ENCODE assay signal across 8 cellular contexts in genomic region chr17:17692353-17693252, GRCh38. TPM values are rescaled to one million over a fixed set of nuclear protein-coding genes. Genes with fewer than 3 reads are reported as not detected.
DNase-seq lines count a peak whose midpoint lies in the region; ATAC-seq and TF ChIP-seq lines count a peak whose summit lies in the region.

No MANE protein-coding gene starts in this region.

- H3K27ac ChIP-seq in RWPE2 (ENCODE audit: poor library complexity, severe bottlenecking) (peak overlapping the region; percentile 98), esophagus muscularis mucosa (replicated peaks in 1 of 4) (peak overlapping the region; percentile 95 to 99 (median 97))

- no peak for TF ChIP-seq EP300 in esophagus muscularis mucosa (IDR thresholded peaks at IDR 0.05)

- TF ChIP-seq CTCF in RWPE2 (IDR thresholded peaks at IDR 0.05; ENCODE audit: poor library complexity, severe bottlenecking): no peak
- no peak for TF ChIP-seq CTCF in esophagus muscularis mucosa (IDR thresholded peaks at IDR 0.05)
- TF ChIP-seq CTCF in omental fat pad (IDR thresholded peaks at IDR 0.05): no peak

- no peak for TF ChIP-seq POLR2A in esophagus muscularis mucosa (IDR thresholded peaks at IDR 0.05; ENCODE audit: low read depth)

- H3K4me3 ChIP-seq in RWPE2 (ENCODE audit: severe bottlenecking) (no peak overlapping the region), esophagus muscularis mucosa (no peak overlapping the region), skeletal muscle satellite cell (ENCODE audit: low read length) (no peak overlapping the region)

- H3K4me1 ChIP-seq in RWPE2 (ENCODE audit: insufficient read depth, poor library complexity, severe bottlenecking): peaks cover 75% of the 10 kb centered on the region
- H3K4me1 ChIP-seq in esophagus muscularis mucosa: peaks cover 67 to 90% (median 76%) of the 10 kb centered on the region in 4 donors
- H3K4me1 ChIP-seq in skeletal muscle satellite cell (ENCODE audit: control insufficient read depth, insufficient read depth, low read length): peaks cover 61% of the 10 kb centered on the region

- intact Hi-C loops in esophagus muscularis mucosa (cut with DNase I): no loop called here

- no peak overlapping the region for H3K4me2 ChIP-seq in skeletal muscle satellite cell (ENCODE audit: low read length)

- H3K9me3 ChIP-seq in RWPE2 (ENCODE audit: severe bottlenecking) (no peaks in the 10 kb centered on the region), esophagus muscularis mucosa (no peaks in the 10 kb centered on the region), skeletal muscle satellite cell (replicated peaks; ENCODE audit: low read length) (no peaks in the 10 kb centered on the region)

- ATAC-seq in RWPE2 (ENCODE audit: low read depth): no peak
- ATAC-seq in HG03135 (IDR thresholded peaks at IDR 0.05; ENCODE audit: unreplicated experiment): no peak
- ATAC-seq in omental fat pad (ENCODE audit: low FRiP score): no peak
- ATAC-seq in GM18861 (IDR thresholded peaks at IDR 0.05; ENCODE audit: unreplicated experiment): no peak

- DNase-seq in DMS 273 (lab: John Stamatoyannopoulos, UW; ENCODE audit: unreplicated experiment) (peak; percentile 36), DMS 273 treated with DMSO at 0.1 percent for 48 hours (lab: John Stamatoyannopoulos, UW) (no peak), RWPE2 (ENCODE audit: low spot score) (no peak), esophagus muscularis mucosa (ENCODE audit: extremely low spot score) (no peak), omental fat pad (ENCODE audit: low spot score) (no peak)

- peaks cover 4% of the 10 kb centered on the region for H3K36me3 ChIP-seq in RWPE2 (ENCODE audit: low read depth)
- no peaks in the 10 kb centered on the region for H3K36me3 ChIP-seq in esophagus muscularis mucosa
- H3K36me3 ChIP-seq in skeletal muscle satellite cell (ENCODE audit: insufficient read depth, low read length): no peaks in the 10 kb centered on the region

- H3K27me3 ChIP-seq in RWPE2 (ENCODE audit: insufficient read depth, poor library complexity, severe bottlenecking) (no peaks in the 10 kb centered on the region), esophagus muscularis mucosa (no peaks in the 10 kb centered on the region), skeletal muscle satellite cell (ENCODE audit: control insufficient read depth, insufficient read depth, low read length) (no peaks in the 10 kb centered on the region)

- WGBS in esophagus muscularis mucosa: 72% methylated on average over 8 of the region's 9 CpGs

- peak overlapping the region; percentile 93 for H3K9ac ChIP-seq in skeletal muscle satellite cell (ENCODE audit: low read depth, low read length)

RNA-seq across cellular contexts. Expression of gene RAI1, which starts 11.3 kb away (rescaled TPM):
- total RNA-seq in esophagus muscularis mucosa (10 to 100 TPM; 18.7 to 41.3 (median 28.3) TPM), omental fat pad (10 to 100 TPM in 1 of 4 donors, 1 to 10 TPM in 3; 6.7 to 30.6 (median 8.5) TPM)
- total RNA-seq in skeletal muscle satellite cell (2012; rRNA removed): 7.4 and 8.1 TPM in 2 replicates
